ENCODE assay signal across 8 cellular contexts in genomic region chr17:75013077-75013391, GRCh38. TPM values are rescaled to one million over a fixed set of nuclear protein-coding genes. Genes with fewer than 3 reads are reported as not detected.
DNase-seq lines count a peak whose midpoint lies in the region; ATAC-seq and TF ChIP-seq lines count a peak whose summit lies in the region.

No MANE protein-coding gene starts in this region.

- peak overlapping the region; percentile 99 for H3K27ac ChIP-seq in C4-2B
- H3K27ac ChIP-seq in neural progenitor cell, result no peak overlapping the region

- no peaks in the 10 kb centered on the region for H3K9me3 ChIP-seq in neural progenitor cell (ENCODE audit: low read depth)

- peak overlapping the region; percentile 78 for H3K4me3 ChIP-seq in neural progenitor cell

- H3K27ac Mint-ChIP-seq in effector memory CD8-positive, alpha-beta T cell, result peak overlapping the region; percentile 91
- H3K27ac Mint-ChIP-seq in neural progenitor cell, result peak overlapping the region; percentile 92

- H3K9ac ChIP-seq in neural progenitor cell, result peak overlapping the region; percentile 77

- H3F3A ChIP-seq in neural progenitor cell (ENCODE audit: low read depth), result peaks cover 21% of the 10 kb centered on the region

- no peaks in the 10 kb centered on the region for H3K27me3 ChIP-seq in neural progenitor cell

- H3K36me3 ChIP-seq in neural progenitor cell, result no peaks in the 10 kb centered on the region

- H3K9me3 Mint-ChIP-seq in effector memory CD8-positive, alpha-beta T cell, result no peaks in the 10 kb centered on the region
- no peaks in the 10 kb centered on the region for H3K9me3 Mint-ChIP-seq in neural progenitor cell

- H3K79me2 ChIP-seq in neural progenitor cell (ENCODE audit: low read depth), result peaks cover 28% of the 10 kb centered on the region

- H3K36me3 Mint-ChIP-seq in effector memory CD8-positive, alpha-beta T cell (ENCODE audit: insufficient read depth), result peaks cover 26% of the 10 kb centered on the region
- peaks cover 9% of the 10 kb centered on the region for H3K36me3 Mint-ChIP-seq in neural progenitor cell

- H4K20me1 ChIP-seq in neural progenitor cell (ENCODE audit: low read depth), result no peaks in the 10 kb centered on the region

- H3K4me1 ChIP-seq in neural progenitor cell, result peaks cover 14% of the 10 kb centered on the region

- TF ChIP-seq CTCF in C4-2B (conservative IDR thresholded peaks at IDR 0.05) (no peak), neural progenitor cell (IDR thresholded peaks at IDR 0.05) (no peak)

- no peak for ATAC-seq in effector memory CD8-positive, alpha-beta T cell (replicated peaks)
- ATAC-seq in HG02852 (IDR thresholded peaks at IDR 0.05; ENCODE audit: unreplicated experiment), result no peak
- no peak for ATAC-seq in HG03025 (IDR thresholded peaks at IDR 0.05; ENCODE audit: low FRiP score, unreplicated experiment)
- no peak for ATAC-seq in activated CD4-positive, CD25-positive, alpha-beta regulatory T cell treated with anti-CD3 and anti-CD28 coated beads, Interleukin-2, amount 50 U/mL, for 24 hours

- H3K4me3 Mint-ChIP-seq in effector memory CD8-positive, alpha-beta T cell, result peak overlapping the region; percentile 94 to 95
- peak overlapping the region; percentile 88 for H3K4me3 Mint-ChIP-seq in neural progenitor cell

- peak overlapping the region; percentile 88 for H3K4me2 ChIP-seq in neural progenitor cell

- peak; percentile 46 for DNase-seq in NCI-H146 treated with DMSO at 0.1 percent for 48 hours (lab: John Stamatoyannopoulos, UW; ENCODE audit: unreplicated experiment)
- no peak for DNase-seq in effector memory CD8-positive, alpha-beta T cell
- no peak for DNase-seq in neural progenitor cell (ENCODE audit: low spot score)
- DNase-seq in RPMI8226, result no peak

- H2AFZ ChIP-seq in neural progenitor cell (replicated peaks), result peak overlapping the region; percentile 87

- peaks cover 21 to 30% of the 10 kb centered on the region in 2 donors for H3K4me1 Mint-ChIP-seq in effector memory CD8-positive, alpha-beta T cell (ENCODE audit: low read depth in 2 of 2)
- peaks cover 27% of the 10 kb centered on the region for H3K4me1 Mint-ChIP-seq in neural progenitor cell

- H3K27me3 Mint-ChIP-seq in effector memory CD8-positive, alpha-beta T cell, result no peaks in the 10 kb centered on the region
- peaks cover 4% of the 10 kb centered on the region for H3K27me3 Mint-ChIP-seq in neural progenitor cell (ENCODE audit: insufficient read depth, low read depth)

RNA-seq across cellular contexts. Expression of gene MRPL58, which starts 0.6 kb away (rescaled TPM):
- 50.8 and 52.8 TPM in 2 replicates for total RNA-seq in neural progenitor cell (ENCODE audit: low replicate concordance)

RNA-seq across cellular contexts. Expression of gene CDR2L, which starts 25.6 kb away (rescaled TPM):
- total RNA-seq in neural progenitor cell (ENCODE audit: low replicate concordance), result 4.0 and 15.8 TPM in 2 replicates

RNA-seq across cellular contexts. Expression of gene ATP5PD, which starts 33.7 kb away (rescaled TPM):
- 209 and 268 TPM in 2 replicates for total RNA-seq in neural progenitor cell (ENCODE audit: low replicate concordance)

RNA-seq across cellular contexts. Expression of gene KCTD2, which starts 34.0 kb away (rescaled TPM):
- 28.9 and 32.9 TPM in 2 replicates for total RNA-seq in neural progenitor cell (ENCODE audit: low replicate concordance)

RNA-seq across cellular contexts. Expression of gene HID1, which starts 40.5 kb away (rescaled TPM):
- total RNA-seq in neural progenitor cell (ENCODE audit: low replicate concordance), result 3.5 and 5.0 TPM in 2 replicates
